ENCODE assay signal across 11 cellular contexts in genomic region chr3:137770821-137771399, GRCh38. TPM values are rescaled to one million over a fixed set of nuclear protein-coding genes. Genes with fewer than 3 reads are reported as not detected.
A peak's percentile ranks its signal among the peaks of the same experiment; 100 is the strongest.
DNase-seq lines count a peak whose midpoint lies in the region; ATAC-seq and TF ChIP-seq lines count a peak whose summit lies in the region.
"Had no signal": no experiment of that assay in that cellular context is flagged by ENCODE, and none has a peak within 500 bp of the region (broad histone marks: within the 10 kb centered on the region; RNA-seq: fewer than 3 reads in every experiment).

No MANE protein-coding gene starts in this region.

- peak overlapping the region; percentile 13 to 44 (median 28) for H3K4me3 ChIP-seq in stomach

- 1 to 7% (median 2%) methylated on average over 27 to 46 of the region's 46 CpGs for WGBS in stomach, 5 donors

- no peaks in the 10 kb centered on the region for H3K9me3 ChIP-seq in stomach

- H3K36me3 ChIP-seq in stomach, result no peaks in the 10 kb centered on the region

- ATAC-seq in HG02610 (IDR thresholded peaks at IDR 0.05; ENCODE audit: unreplicated experiment), result no peak

- no peak for TF ChIP-seq POLR2A in stomach (IDR thresholded peaks at IDR 0.05)

- TF ChIP-seq EP300 in stomach (IDR thresholded peaks at IDR 0.05), result no peak

- no peak overlapping the region for H3K27ac ChIP-seq in stomach

- no peak for TF ChIP-seq CTCF in stomach (IDR thresholded peaks at IDR 0.05)

- H3K27me3 ChIP-seq in stomach, result peaks cover 31 to 94% (median 69%) of the 10 kb centered on the region in 3 donors

- peak; percentile 25 for DNase-seq in activated CD4-positive, alpha-beta T cell treated with anti-CD3 and anti-CD28 coated beads for 48 hours
- DNase-seq in activated CD4-positive, alpha-beta T cell treated with anti-CD3 and anti-CD28 coated beads, Interleukin-2, amount 50 U/mL, for 1 hour, result no peak
- peak; percentile 31 for DNase-seq in SW480 (ENCODE audit: low spot score)
- peak; percentile 46 for DNase-seq in left kidney (ENCODE audit: low read depth, low spot score)
- DNase-seq in stomach, result no peak
- DNase-seq in HuH-7 (ENCODE audit: low spot score), result no peak
- DNase-seq in NCI-H1694 treated with DMSO at 0.1 percent for 48 hours (lab: John Stamatoyannopoulos, UW), result no peak
- DNase-seq: central memory CD4-positive, alpha-beta T cell had no signal

- intact Hi-C loops in stomach (cut with DNase I; ENCODE audit: low total_unique reads), result no loop called here

- peaks cover 35 to 60% (median 43%) of the 10 kb centered on the region in 4 donors for H3K4me1 ChIP-seq in stomach

RNA-seq across cellular contexts. Expression of gene SOX14, which starts 6.8 kb away (rescaled TPM):
- not detected for total RNA-seq in stomach
- not detected for polyA plus RNA-seq in stomach
- total RNA-seq: HT-29, myocyte had no signal

Comparison
In these comparisons a context has a peak if more than half of its experiments do, and no peak if none do; other contexts are left out.
1. DNase-seq: peak in activated CD4-positive, alpha-beta T cell treated with anti-CD3 and anti-CD28 coated beads for 48 hours (single experiment), SW480 (single experiment) and left kidney (single experiment); none in activated CD4-positive, alpha-beta T cell treated with anti-CD3 and anti-CD28 coated beads, Interleukin-2, amount 50 U/mL, for 1 hour (single experiment), stomach (single experiment), HuH-7 (single experiment) and NCI-H1694 treated with DMSO at 0.1 percent for 48 hours (single experiment).